Comparison of ENCODE assay signal across 20 cellular contexts in the genomic region with DNA sequence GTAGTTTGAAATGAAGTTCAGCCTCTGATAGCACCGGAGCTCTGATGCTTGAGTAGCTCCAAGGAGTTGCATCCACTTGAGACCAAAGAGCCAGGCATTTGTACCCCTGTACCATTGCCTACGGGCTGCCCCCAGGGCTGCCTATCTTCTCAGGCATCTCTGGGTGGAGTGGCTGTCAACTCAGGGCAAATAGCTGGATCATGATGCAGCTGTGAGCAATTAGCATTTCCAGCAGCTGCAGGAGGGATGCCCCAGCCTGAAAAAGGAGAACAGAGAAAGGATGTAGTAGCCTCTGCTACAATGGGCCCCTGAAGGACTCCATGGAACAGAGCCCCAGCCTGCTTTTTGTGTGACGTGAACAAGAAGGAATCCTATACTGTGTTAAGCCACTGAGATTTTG.
"Had no signal": no experiment of that assay in that cellular context is flagged by ENCODE, and none has a peak within 500 bp of the region (broad histone marks: within the 10 kb centered on the region; RNA-seq: fewer than 3 reads in every experiment).

No MANE protein-coding gene starts in this region.

- H3K27ac ChIP-seq: body of pancreas, colonic mucosa, neutrophil, tibial artery, vagina had no signal

- H3K36me3 ChIP-seq: colonic mucosa, neutrophil, tibial artery, vagina had no signal

- DNase-seq: activated CD4-positive, alpha-beta T cell treated with anti-CD3 and anti-CD28 coated beads for 4 hours; activated CD8-positive, alpha-beta memory T cell treated with anti-CD3 and anti-CD28 coated beads, Interleukin-2, amount 50 U/mL, for 48 hours; activated CD8-positive, alpha-beta T cell treated with anti-CD3 and anti-CD28 coated beads, Interleukin-2, amount 10 ng/mL, durations not matched to agents 7 days and 5 days; activated gamma-delta T cell; activated T-cell treated with anti-CD3 and anti-CD28 coated beads, Interleukin-2, amount 50 U/mL, for 72 hours; amniotic stem cell; body of pancreas; caudate nucleus; colonic mucosa; mammary epithelial cell; naive thymus-derived CD8-positive, alpha-beta T cell; stimulated activated CD4-positive, alpha-beta T cell treated with anti-CD3 and anti-CD28 coated beads, Interleukin-4, amount 100 ng/mL, for 1 hour; stimulated activated naive CD4-positive, alpha-beta T cell; tibial artery had no signal

- H3K4me3 ChIP-seq: body of pancreas, colonic mucosa, tibial artery, vagina had no signal

- ATAC-seq: activated CD8-positive, alpha-beta T cell treated with anti-CD3 and anti-CD28 coated beads, Interleukin-2, amount 10 ng/mL, durations not matched to agents 7 days and 5 days; activated naive CD4-positive, alpha-beta T cell treated with anti-CD3 and anti-CD28 coated beads, Interleukin-2, amount 50 U/mL, for 72 hours; activated T-cell treated with anti-CD3 and anti-CD28 coated beads, Interleukin-2, amount 50 U/mL, for 72 hours; body of pancreas; esophagus mucosa; left lobe of liver; naive thymus-derived CD8-positive, alpha-beta T cell; WTC11 had no signal

- H3K4me1 ChIP-seq: body of pancreas, colonic mucosa, vagina had no signal

- H3K9me3 ChIP-seq: body of pancreas, colonic mucosa, neutrophil had no signal

- H3K27me3 ChIP-seq: body of pancreas, colonic mucosa, neutrophil, tibial artery, vagina had no signal
